ENCODE assay signal across 9 cellular contexts in genomic region chr11:124717421-124717785, GRCh38. TPM values are rescaled to one million over a fixed set of nuclear protein-coding genes. Genes with fewer than 3 reads are reported as not detected.
A peak's percentile ranks its signal among the peaks of the same experiment; 100 is the strongest.
DNase-seq lines count a peak whose midpoint lies in the region; ATAC-seq, FAIRE-seq and TF ChIP-seq lines count a peak whose summit lies in the region.
"Had no signal": no experiment of that assay in that cellular context is flagged by ENCODE, and none has a peak within 500 bp of the region (broad histone marks: within the 10 kb centered on the region; RNA-seq: fewer than 3 reads in every experiment).

No MANE protein-coding gene starts in this region.

- H3K4me1 Mint-ChIP-seq in activated T-cell treated with anti-CD3 and anti-CD28 coated beads, Interleukin-2, amount 50 U/mL, for 4 hours (ENCODE audit: low read depth) = peaks cover 16% of the 10 kb centered on the region
- H3K4me1 Mint-ChIP-seq in activated naive CD8-positive, alpha-beta T cell treated with anti-CD3 and anti-CD28 coated beads, Interleukin-2, amount 10 ng/mL, durations not matched to agents 7 days and 5 days = peaks cover 8% of the 10 kb centered on the region
- H3K4me1 Mint-ChIP-seq in type B pancreatic cell (ENCODE audit: unreplicated experiment) = peaks cover 14% of the 10 kb centered on the region

- DNase-seq in activated T-cell treated with anti-CD3 and anti-CD28 coated beads, Interleukin-2, amount 50 U/mL, for 4 hours = no peak
- no peak for DNase-seq in activated T-cell treated with anti-CD3 and anti-CD28 coated beads, Interleukin-2, amount 50 U/mL, for 48 hours
- no peak for DNase-seq in activated naive CD8-positive, alpha-beta T cell treated with anti-CD3 and anti-CD28 coated beads, Interleukin-2, amount 10 ng/mL, durations not matched to agents 7 days and 5 days
- DNase-seq in kidney = no peak
- no peak for DNase-seq in type B pancreatic cell (ENCODE audit: extremely low spot score, unreplicated experiment)
- no peak for DNase-seq in OCI-M1 (lab: John Stamatoyannopoulos, UW)
- DNase-seq in mucosa of gallbladder (ENCODE audit: low spot score) = no peak

- peaks cover 46% of the 10 kb centered on the region for H3K27me3 Mint-ChIP-seq in activated T-cell treated with anti-CD3 and anti-CD28 coated beads, Interleukin-2, amount 50 U/mL, for 4 hours (ENCODE audit: low read depth)
- peaks cover 46% of the 10 kb centered on the region for H3K27me3 Mint-ChIP-seq in activated naive CD8-positive, alpha-beta T cell treated with anti-CD3 and anti-CD28 coated beads, Interleukin-2, amount 10 ng/mL, durations not matched to agents 7 days and 5 days
- peaks cover 82% of the 10 kb centered on the region for H3K27me3 Mint-ChIP-seq in type B pancreatic cell

- no peak for ATAC-seq in activated T-cell treated with anti-CD3 and anti-CD28 coated beads, Interleukin-2, amount 50 U/mL, for 4 hours
- no peak for ATAC-seq in activated naive CD8-positive, alpha-beta T cell treated with anti-CD3 and anti-CD28 coated beads, Interleukin-2, amount 10 ng/mL, durations not matched to agents 7 days and 5 days (ENCODE audit: low read depth)
- ATAC-seq in activated CD4-positive, CD25-positive, alpha-beta regulatory T cell treated with anti-CD3 and anti-CD28 coated beads, Interleukin-2, amount 50 U/mL, for 24 hours = no peak

- FAIRE-seq in kidney (lab: Jason Lieb, UNC) = no peak

- peaks cover 3% of the 10 kb centered on the region for H3K36me3 Mint-ChIP-seq in activated T-cell treated with anti-CD3 and anti-CD28 coated beads, Interleukin-2, amount 50 U/mL, for 4 hours (ENCODE audit: insufficient read depth)
- no peaks in the 10 kb centered on the region for H3K36me3 Mint-ChIP-seq in activated naive CD8-positive, alpha-beta T cell treated with anti-CD3 and anti-CD28 coated beads, Interleukin-2, amount 10 ng/mL, durations not matched to agents 7 days and 5 days
- no peaks in the 10 kb centered on the region for H3K36me3 Mint-ChIP-seq in type B pancreatic cell

- no peaks in the 10 kb centered on the region for H3K9me3 Mint-ChIP-seq in activated T-cell treated with anti-CD3 and anti-CD28 coated beads, Interleukin-2, amount 50 U/mL, for 4 hours
- H3K9me3 Mint-ChIP-seq in activated naive CD8-positive, alpha-beta T cell treated with anti-CD3 and anti-CD28 coated beads, Interleukin-2, amount 10 ng/mL, durations not matched to agents 7 days and 5 days = no peaks in the 10 kb centered on the region
- H3K9me3 Mint-ChIP-seq in type B pancreatic cell = no peaks in the 10 kb centered on the region

- peaks cover 5 to 7% of the 10 kb centered on the region in 2 donors for H3K4me1 ChIP-seq in kidney (ENCODE audit: control insufficient read depth in 1 of 2, insufficient read depth in 1 of 2, low read depth in 1 of 2, low read length in 2 of 2)

- no peak overlapping the region for H3K27ac ChIP-seq in kidney (ENCODE audit: low read depth in 2 of 2, low read length in 2 of 2)
- H3K27ac ChIP-seq: neutrophil had no signal

- intact Hi-C loops in kidney (cut with DNase I) = no loop called here

- no peaks in the 10 kb centered on the region for H3K9me3 ChIP-seq in kidney (ENCODE audit: control insufficient read depth in 1 of 2, low read length in 2 of 2)
- H3K9me3 ChIP-seq: neutrophil had no signal

- peak overlapping the region; percentile 74 for H3K4me3 Mint-ChIP-seq in activated T-cell treated with anti-CD3 and anti-CD28 coated beads, Interleukin-2, amount 50 U/mL, for 4 hours
- peak overlapping the region; percentile 75 for H3K4me3 Mint-ChIP-seq in activated naive CD8-positive, alpha-beta T cell treated with anti-CD3 and anti-CD28 coated beads, Interleukin-2, amount 10 ng/mL, durations not matched to agents 7 days and 5 days
- peak overlapping the region; percentile 83 for H3K4me3 Mint-ChIP-seq in type B pancreatic cell

- H3K27ac Mint-ChIP-seq in activated naive CD8-positive, alpha-beta T cell treated with anti-CD3 and anti-CD28 coated beads, Interleukin-2, amount 10 ng/mL, durations not matched to agents 7 days and 5 days = no peak overlapping the region
- H3K27ac Mint-ChIP-seq in type B pancreatic cell = no peak overlapping the region

- TF ChIP-seq CTCF in kidney (IDR thresholded peaks at IDR 0.05; ENCODE audit: borderline replicate concordance, extremely low read depth, insufficient read depth) = no peak
- no peak for TF ChIP-seq CTCF in type B pancreatic cell (conservative IDR thresholded peaks at IDR 0.05)

- no peaks in the 10 kb centered on the region for H3K36me3 ChIP-seq in kidney (ENCODE audit: control insufficient read depth in 1 of 2, insufficient read depth in 2 of 2, low read length in 2 of 2)
- H3K36me3 ChIP-seq: neutrophil had no signal

- H3K9ac ChIP-seq in kidney (ENCODE audit: low read length in 2 of 2) = peak overlapping the region in 1 of 2 donors; percentile 0

- peak overlapping the region; percentile 22 to 35 for H3K4me3 ChIP-seq in kidney (ENCODE audit: low read length in 2 of 2)

- POLR2A ChIA-PET in activated naive CD8-positive, alpha-beta T cell treated with anti-CD3 and anti-CD28 coated beads, Interleukin-2, amount 10 ng/mL, durations not matched to agents 7 days and 5 days (lab: Charles Lee) = interaction anchor here (1.4 kb wide), 1 partner anchor 44 kb away, joined by 8 read pairs; the partner anchor contains the start of genes SIAE and SPA17

RNA-seq across cellular contexts. Expression of gene NRGN, which starts 22.3 kb away (rescaled TPM):
- total RNA-seq in activated T-cell treated with anti-CD3 and anti-CD28 coated beads, Interleukin-2, amount 50 U/mL, for 4 hours = 1 to 10 TPM; 1.2 to 2.4 (median 1.6) TPM
- 1 to 10 TPM; 4.0 to 5.3 TPM for total RNA-seq in activated naive CD8-positive, alpha-beta T cell treated with anti-CD3 and anti-CD28 coated beads, Interleukin-2, amount 10 ng/mL, durations not matched to agents 7 days and 5 days
- 17.9 TPM for total RNA-seq in kidney
- 55.9 TPM for polyA plus RNA-seq in kidney (ENCODE audit: insufficient read depth, low read depth, low replicate concordance)
- 3.6 and 17.3 TPM in 2 replicates for total RNA-seq in type B pancreatic cell (ENCODE audit: low replicate concordance)
- 6.1 TPM for total RNA-seq in mucosa of gallbladder

RNA-seq across cellular contexts. Expression of gene VSIG2, which starts 34.7 kb away (rescaled TPM):
- total RNA-seq in activated T-cell treated with anti-CD3 and anti-CD28 coated beads, Interleukin-2, amount 50 U/mL, for 4 hours = not detected
- total RNA-seq in activated naive CD8-positive, alpha-beta T cell treated with anti-CD3 and anti-CD28 coated beads, Interleukin-2, amount 10 ng/mL, durations not matched to agents 7 days and 5 days = under 1 TPM in 1 of 2 experiments, not detected in 1; 0.34 TPM
- 3.9 TPM for total RNA-seq in kidney
- 11.7 TPM for polyA plus RNA-seq in kidney (ENCODE audit: insufficient read depth, low read depth, low replicate concordance)
- 8.7 and 14.8 TPM in 2 replicates for total RNA-seq in type B pancreatic cell (ENCODE audit: low replicate concordance)
- 24.3 TPM for total RNA-seq in mucosa of gallbladder

RNA-seq across cellular contexts. Expression of gene SPA17, which starts 43.7 kb away (rescaled TPM):
- total RNA-seq in activated T-cell treated with anti-CD3 and anti-CD28 coated beads, Interleukin-2, amount 50 U/mL, for 4 hours = 1 to 10 TPM in 1 of 3 donors, under 1 TPM in 2; 0.58 to 1.5 (median 0.76) TPM
- 1 to 10 TPM; 1.5 to 3.0 TPM for total RNA-seq in activated naive CD8-positive, alpha-beta T cell treated with anti-CD3 and anti-CD28 coated beads, Interleukin-2, amount 10 ng/mL, durations not matched to agents 7 days and 5 days
- total RNA-seq in kidney (10.7 TPM), type B pancreatic cell (ENCODE audit: low replicate concordance) (7.2 and 13.4 TPM in 2 replicates), mucosa of gallbladder (6.4 TPM)
- 23.7 TPM for polyA plus RNA-seq in kidney (ENCODE audit: insufficient read depth, low read depth, low replicate concordance)

RNA-seq across cellular contexts. Expression of gene SIAE, which starts 43.9 kb away (rescaled TPM):
- 1 to 10 TPM; 1.2 to 1.5 (median 1.3) TPM for total RNA-seq in activated T-cell treated with anti-CD3 and anti-CD28 coated beads, Interleukin-2, amount 50 U/mL, for 4 hours
- 1 to 10 TPM; 4.4 to 5.2 TPM for total RNA-seq in activated naive CD8-positive, alpha-beta T cell treated with anti-CD3 and anti-CD28 coated beads, Interleukin-2, amount 10 ng/mL, durations not matched to agents 7 days and 5 days
- 59.7 TPM for total RNA-seq in kidney
- 53.2 TPM for polyA plus RNA-seq in kidney (ENCODE audit: insufficient read depth, low read depth, low replicate concordance)
- total RNA-seq in type B pancreatic cell (ENCODE audit: low replicate concordance) = 28.8 and 33.9 TPM in 2 replicates
- 33.1 TPM for total RNA-seq in mucosa of gallbladder

RNA-seq across cellular contexts. Expression of gene ESAM, which starts 44.7 kb away (rescaled TPM):
- under 1 TPM; 0.40 to 0.66 (median 0.65) TPM for total RNA-seq in activated T-cell treated with anti-CD3 and anti-CD28 coated beads, Interleukin-2, amount 50 U/mL, for 4 hours
- under 1 TPM; 0.91 to 0.97 TPM for total RNA-seq in activated naive CD8-positive, alpha-beta T cell treated with anti-CD3 and anti-CD28 coated beads, Interleukin-2, amount 10 ng/mL, durations not matched to agents 7 days and 5 days
- total RNA-seq in kidney (63.0 TPM), type B pancreatic cell (ENCODE audit: low replicate concordance) (3.6 and 3.7 TPM in 2 replicates), mucosa of gallbladder (22.0 TPM)
- 85.8 TPM for polyA plus RNA-seq in kidney (ENCODE audit: insufficient read depth, low read depth, low replicate concordance)
